11 cellular contexts compared by ENCODE assay signal in the genomic region with DNA sequence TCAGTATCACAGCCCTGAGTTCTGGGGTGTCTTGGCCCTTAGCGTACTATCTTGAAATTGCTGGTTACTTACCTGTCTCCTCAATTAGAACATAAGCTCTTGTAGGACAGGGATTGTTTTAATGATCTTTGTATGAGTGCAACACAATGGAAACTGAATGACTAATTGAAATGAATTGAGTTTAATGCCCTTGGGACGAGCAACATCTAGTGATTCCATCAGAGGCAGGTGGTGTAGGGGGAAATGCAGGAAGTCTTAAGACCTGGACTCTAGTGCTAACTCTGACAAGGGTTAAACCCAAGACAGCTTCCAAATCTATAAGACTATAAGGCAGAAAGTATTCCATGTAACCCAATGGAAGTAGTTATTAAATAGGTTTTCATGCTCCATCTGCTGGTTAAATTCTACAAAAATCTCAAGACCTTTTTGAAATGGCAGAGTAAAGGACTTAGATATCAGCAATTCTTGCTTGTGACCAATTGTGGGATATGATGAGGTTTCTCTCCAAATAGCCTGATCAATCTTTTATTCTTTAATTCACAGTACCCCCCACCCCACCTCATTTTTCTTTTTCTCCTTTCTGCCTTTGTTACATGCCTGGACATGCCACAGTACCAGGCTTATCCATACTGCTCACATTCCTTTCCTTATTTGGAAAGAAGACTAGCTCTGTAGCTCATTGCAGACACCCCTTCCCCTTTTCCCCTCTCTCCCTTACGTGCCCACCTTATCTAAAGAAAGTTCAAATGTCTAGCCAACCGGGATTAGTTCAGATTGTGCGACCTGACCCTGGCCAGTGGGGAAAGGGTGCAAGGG.
DNase-seq lines count a peak whose midpoint lies in the region; ATAC-seq and TF ChIP-seq lines count a peak whose summit lies in the region.
"Had no signal": no experiment of that assay in that cellular context is flagged by ENCODE, and none has a peak within 500 bp of the region (broad histone marks: within the 10 kb centered on the region; RNA-seq: fewer than 3 reads in every experiment).

No MANE protein-coding gene starts in this region.

- 57% methylated on average over 5 of the region's 5 CpGs for WGBS in right cardiac atrium

- H3K36me3 ChIP-seq in cardiac muscle cell: no peaks in the 10 kb centered on the region
- H3K36me3 ChIP-seq: gastroesophageal sphincter had no signal

- no peaks in the 10 kb centered on the region for H3K9me3 ChIP-seq in cardiac muscle cell (ENCODE audit: low read depth)
- no peaks in the 10 kb centered on the region for H3K9me3 ChIP-seq in right cardiac atrium (ENCODE audit: control insufficient read depth, low read length)
- H3K9me3 ChIP-seq: gastroesophageal sphincter had no signal

- H3K27me3 ChIP-seq in cardiac muscle cell: no peaks in the 10 kb centered on the region
- no peaks in the 10 kb centered on the region for H3K27me3 ChIP-seq in right cardiac atrium (ENCODE audit: control insufficient read depth, insufficient read depth)
- H3K27me3 ChIP-seq: gastroesophageal sphincter had no signal

- H3K4me3 ChIP-seq in cardiac muscle cell (no peak overlapping the region), right cardiac atrium (ENCODE audit: low read length) (no peak overlapping the region), foreskin fibroblast (ENCODE audit: low read depth in 1 of 2, low read length in 2 of 2) (no peak overlapping the region)
- H3K4me3 ChIP-seq: gastroesophageal sphincter, lung had no signal

- H3K27ac ChIP-seq in cardiac muscle cell (peak overlapping the region; percentile 83), right cardiac atrium (ENCODE audit: low read length) (no peak overlapping the region), VCaP (no peak overlapping the region)
- H3K27ac ChIP-seq: gastroesophageal sphincter had no signal

- ATAC-seq in right cardiac atrium (no peak), GM21786 (IDR thresholded peaks at IDR 0.05; ENCODE audit: unreplicated experiment) (no peak)
- ATAC-seq: gastroesophageal sphincter had no signal

- H3K4me1 ChIP-seq in cardiac muscle cell (ENCODE audit: low read depth): peaks cover 3% of the 10 kb centered on the region
- H3K4me1 ChIP-seq in right cardiac atrium (ENCODE audit: control insufficient read depth, insufficient read depth, low read length): no peaks in the 10 kb centered on the region
- H3K4me1 ChIP-seq: gastroesophageal sphincter had no signal

- DNase-seq in cardiac muscle cell (ENCODE audit: low read depth in 1 of 2, low spot score in 1 of 2) (peak; percentile 9 to 35), right cardiac atrium (no peak), foreskin fibroblast (peak; percentile 11 to 59), superior temporal gyrus (ENCODE audit: extremely low spot score) (peak; percentile 41), NOMO-1 treated with DMSO at 0.1 percent for 48 hours (lab: John Stamatoyannopoulos, UW; ENCODE audit: unreplicated experiment) (no peak)
- DNase-seq in activated CD4-positive, alpha-beta T cell treated with anti-CD3 and anti-CD28 coated beads for 48 hours: no peak
- DNase-seq: NCI-H1092 treated with DMSO at 0.1 percent for 48 hours had no signal

- intact Hi-C loops in right cardiac atrium (cut with DNase I): no loop called here

- TF ChIP-seq CTCF in cardiac muscle cell (IDR thresholded peaks at IDR 0.05; ENCODE audit: low read depth, low read length): no peak
- peak; percentile 39 for TF ChIP-seq CTCF in VCaP (conservative IDR thresholded peaks at IDR 0.05)
- peak; percentile 19 for TF ChIP-seq CTCF in foreskin fibroblast (IDR thresholded peaks at IDR 0.05; ENCODE audit: low read depth, low read length)

Comparison
In these comparisons a context has a peak if more than half of its experiments do, and no peak if none do; other contexts are left out.
1. DNase-seq: peak in cardiac muscle cell (2 of 2), foreskin fibroblast (2 of 2) and superior temporal gyrus (single experiment); none in right cardiac atrium (0 of 3), activated CD4-positive, alpha-beta T cell treated with anti-CD3 and anti-CD28 coated beads for 48 hours (single experiment) and NOMO-1 treated with DMSO at 0.1 percent for 48 hours (single experiment).